In genomic region chr2:216114476-216115223, GRCh38 we compare ENCODE assay signal across 8 cellular contexts. TPM values are rescaled to one million over a fixed set of nuclear protein-coding genes. Genes with fewer than 3 reads are reported as not detected.
DNase-seq lines count a peak whose midpoint lies in the region; ATAC-seq and TF ChIP-seq lines count a peak whose summit lies in the region.

No MANE protein-coding gene starts in this region.

- peak overlapping the region; percentile 84 for H3K27ac ChIP-seq in rectal smooth muscle tissue (ENCODE audit: low read depth, low read length)
- H3K27ac ChIP-seq in aorta (ENCODE audit: low read depth in 1 of 2, low read length in 2 of 2) = peak overlapping the region in 1 of 2 donors; percentile 24

- DNase-seq in GM13977 (ENCODE audit: low spot score) = peak; percentile 83
- DNase-seq in NCI-H187 treated with DMSO at 0.1 percent for 48 hours (lab: John Stamatoyannopoulos, UW) = peak; percentile 94
- DNase-seq in T-helper 22 cell (ENCODE audit: low read depth) = peak; percentile 95
- peak; percentile 100 for DNase-seq in astrocyte of the cerebellum (ENCODE audit: low read depth)
- peak; percentile 96 for DNase-seq in hepatic stellate cell (ENCODE audit: low spot score)
- peak; percentile 98 to 99 for DNase-seq in aorta

- TF ChIP-seq CTCF in GM13977 (IDR thresholded peaks at IDR 0.05; ENCODE audit: extremely low read depth, insufficient read depth, missing control alignments) (peak; percentile 81), astrocyte of the cerebellum (IDR thresholded peaks at IDR 0.05; ENCODE audit: low read depth, low read length, missing control alignments) (peak; percentile 87)

- in situ Hi-C loops in GM13977 (cut with MboI; ENCODE audit: low pct_unique_long_range_greater_than_20kb, low sequenced_read_pairs, unreplicated experiment) = no loop called here
- in situ Hi-C loops in astrocyte of the cerebellum (cut with HindIII; ENCODE audit: low sequenced_read_pairs) = no loop called here

- H3K36me3 ChIP-seq in rectal smooth muscle tissue (ENCODE audit: control insufficient read depth, insufficient read depth, low read length) = peaks cover 26% of the 10 kb centered on the region
- peaks cover 3 to 6% of the 10 kb centered on the region in 2 donors for H3K36me3 ChIP-seq in aorta (ENCODE audit: control insufficient read depth in 1 of 2, insufficient read depth in 2 of 2, low read length in 1 of 2)

- H3K4me3 ChIP-seq in astrocyte of the cerebellum (ENCODE audit: low read depth, low read length) = peak overlapping the region; percentile 48
- H3K4me3 ChIP-seq in rectal smooth muscle tissue (ENCODE audit: low read length) = peak overlapping the region; percentile 76
- peak overlapping the region; percentile 87 to 92 for H3K4me3 ChIP-seq in aorta (ENCODE audit: low read length in 2 of 2)

- no peaks in the 10 kb centered on the region for H3K27me3 ChIP-seq in rectal smooth muscle tissue (ENCODE audit: control insufficient read depth, insufficient read depth, low read length)
- no peaks in the 10 kb centered on the region for H3K27me3 ChIP-seq in aorta (ENCODE audit: control insufficient read depth in 1 of 2, insufficient read depth in 2 of 2, low read length in 1 of 2)

- peak overlapping the region; percentile 57 for H3K9ac ChIP-seq in rectal smooth muscle tissue (ENCODE audit: low read length)

- ATAC-seq in HG02884 (IDR thresholded peaks at IDR 0.05; ENCODE audit: unreplicated experiment) = peak; percentile 35
- ATAC-seq in aorta (ENCODE audit: low FRiP score) = peak; percentile 96

- WGBS in aorta, 2 donors = 7 to 8% methylated on average over 28 of the region's 28 CpGs

- intact Hi-C loops in aorta (cut with DNase I) = no loop called here

- H3K4me1 ChIP-seq in rectal smooth muscle tissue (ENCODE audit: control insufficient read depth, insufficient read depth, low read length) (peaks cover 11% of the 10 kb centered on the region), aorta (ENCODE audit: control insufficient read depth in 1 of 2, insufficient read depth in 2 of 2, low read length in 2 of 2) (peaks cover 2 to 6% of the 10 kb centered on the region in 2 donors)

- no peaks in the 10 kb centered on the region for H3K9me3 ChIP-seq in aorta (ENCODE audit: control insufficient read depth, low read length)

RNA-seq across cellular contexts. Expression of gene XRCC5, which starts 5.5 kb away (rescaled TPM):
- total RNA-seq in aorta = 100 to 1,000 TPM; 170 to 189 TPM
- 10 to 100 TPM; 64.0 to 80.2 TPM for polyA plus RNA-seq in aorta

RNA-seq across cellular contexts. Expression of gene TMEM169, which starts 32.9 kb away (rescaled TPM):
- under 1 TPM; 0.32 to 0.72 TPM for total RNA-seq in aorta
- not detected for polyA plus RNA-seq in aorta

RNA-seq across cellular contexts. Expression of gene PECR, which starts 33.0 kb away (rescaled TPM):
- total RNA-seq in aorta = 1 to 10 TPM; 3.0 to 5.6 TPM
- 1 to 10 TPM; 2.8 to 9.3 TPM for polyA plus RNA-seq in aorta
